8 cellular contexts compared by ENCODE assay signal in genomic region chrX:49192722-49193328, GRCh38. TPM values are rescaled to one million over a fixed set of nuclear protein-coding genes. Genes with fewer than 3 reads are reported as not detected.
DNase-seq lines count a peak whose midpoint lies in the region; ATAC-seq and TF ChIP-seq lines count a peak whose summit lies in the region.

No MANE protein-coding gene starts in this region.

- POLR2A ChIA-PET in CD8-positive, alpha-beta T cell (lab: Charles Lee) = interaction anchor here (1.0 to 1.3 kb wide), 3 partner anchors 26 to 561 kb away, joined by 3 read pairs; no protein-coding TSS in a partner anchor

- WGBS in tibial nerve, 2 donors = 67 to 72% methylated on average over 10 of the region's 10 CpGs

- peak overlapping the region; percentile 39 for H3K4me3 Mint-ChIP-seq in CD8-positive, alpha-beta T cell

- no peaks in the 10 kb centered on the region for H3K27me3 Mint-ChIP-seq in CD8-positive, alpha-beta T cell (ENCODE audit: low read depth)

- no peak for TF ChIP-seq EP300 in tibial nerve (IDR thresholded peaks at IDR 0.05)

- H3K9me3 Mint-ChIP-seq in CD8-positive, alpha-beta T cell = no peaks in the 10 kb centered on the region

- CTCF ChIA-PET in CD8-positive, alpha-beta T cell (lab: Charles Lee) = interaction anchor here (0.6 to 2.7 kb wide), 15 partner anchors 15 to 626 kb away, joined by 3 to 8 read pairs (median 3); no protein-coding TSS in a partner anchor

- H3K9me3 ChIP-seq in CD8-positive, alpha-beta T cell (ENCODE audit: low read length) = no peaks in the 10 kb centered on the region
- H3K9me3 ChIP-seq in tibial nerve = no peaks in the 10 kb centered on the region

- peaks cover 15% of the 10 kb centered on the region for H3K4me1 ChIP-seq in CD8-positive, alpha-beta T cell (ENCODE audit: insufficient read depth, low read length)
- H3K4me1 ChIP-seq in tibial nerve = peaks cover 0 to 20% (median 0%) of the 10 kb centered on the region in 4 donors

- H3K27ac Mint-ChIP-seq in CD8-positive, alpha-beta T cell = no peak overlapping the region

- H3K4me3 ChIP-seq in CD8-positive, alpha-beta T cell (ENCODE audit: low read depth, low read length) = no peak overlapping the region
- H3K4me3 ChIP-seq in fibroblast of villous mesenchyme (ENCODE audit: low read depth, low read length) (no peak overlapping the region), tibial nerve (no peak overlapping the region)

- no peaks in the 10 kb centered on the region for H3K27me3 ChIP-seq in CD8-positive, alpha-beta T cell (ENCODE audit: insufficient read depth, low read length)
- H3K27me3 ChIP-seq in tibial nerve = no peaks in the 10 kb centered on the region

- ATAC-seq in CD8-positive, alpha-beta T cell = no peak
- ATAC-seq in HG02798 (IDR thresholded peaks at IDR 0.05; ENCODE audit: poor library complexity, unreplicated experiment) = no peak
- ATAC-seq in activated CD4-positive, CD25-positive, alpha-beta regulatory T cell treated with anti-CD3 and anti-CD28 coated beads, Interleukin-2, amount 50 U/mL, for 24 hours = no peak

- intact Hi-C loops in CD8-positive, alpha-beta T cell (cut with DNase I, micrococcal nuclease) = loop anchor here (1.0 to 10.0 kb wide), 5 partner anchors 39 to 1576 kb away; partner anchors contain the start of genes CACNA1F (in 1 of the 2), GPKOW (in 1 of the 2), SYN1 (in 1 of the 2) and USP27X (in 1 of the 2)

- no peaks in the 10 kb centered on the region for H3K36me3 ChIP-seq in CD8-positive, alpha-beta T cell (ENCODE audit: insufficient read depth, low read length)
- H3K36me3 ChIP-seq in tibial nerve = no peaks in the 10 kb centered on the region

- DNase-seq in CD8-positive, alpha-beta T cell = peak in 2 of 7 experiments; percentile 18 to 28
- DNase-seq in GM20000 (ENCODE audit: low spot score) (peak; percentile 25), fibroblast of villous mesenchyme (ENCODE audit: low read depth) (no peak), tibial nerve (ENCODE audit: low spot score in 2 of 2) (no peak), retina (no peak)

- peaks cover 26% of the 10 kb centered on the region for H3K4me1 Mint-ChIP-seq in CD8-positive, alpha-beta T cell (ENCODE audit: low read depth)

- peak; percentile 49 for TF ChIP-seq CTCF in CD8-positive, alpha-beta T cell (IDR thresholded peaks at IDR 0.05)
- TF ChIP-seq CTCF in GM20000 (IDR thresholded peaks at IDR 0.05; ENCODE audit: extremely low read depth, missing control alignments) (peak; percentile 42), VCaP (conservative IDR thresholded peaks at IDR 0.05) (peak; percentile 56), fibroblast of villous mesenchyme (IDR thresholded peaks at IDR 0.05; ENCODE audit: insufficient read depth, low read depth, low read length) (peak; percentile 63), tibial nerve (IDR thresholded peaks at IDR 0.05) (peak in 4 of 5 experiments; percentile 30 to 42 (median 36))

- peaks cover 3% of the 10 kb centered on the region for H3K36me3 Mint-ChIP-seq in CD8-positive, alpha-beta T cell

- TF ChIP-seq POLR2A in tibial nerve (IDR thresholded peaks at IDR 0.05) = no peak

- no peak overlapping the region for H3K27ac ChIP-seq in CD8-positive, alpha-beta T cell (ENCODE audit: low read depth, low read length)
- H3K27ac ChIP-seq in VCaP (no peak overlapping the region), tibial nerve (no peak overlapping the region)

RNA-seq across cellular contexts. Expression of gene PRICKLE3, which starts 6.7 kb away (rescaled TPM):
- 1 to 10 TPM in 1 of 2 experiments, under 1 TPM in 1; 0.98 to 1.5 TPM for total RNA-seq in CD8-positive, alpha-beta T cell
- total RNA-seq in fibroblast of villous mesenchyme (5.2 TPM in 2 replicates), tibial nerve (10 to 100 TPM; 18.2 to 32.4 (median 24.4) TPM)

RNA-seq across cellular contexts. Expression of gene SYP, which starts 7.2 kb away (rescaled TPM):
- total RNA-seq in CD8-positive, alpha-beta T cell = under 1 TPM; 0.44 to 0.65 TPM
- total RNA-seq in fibroblast of villous mesenchyme = under 0.01 TPM in 1 of 2 replicates, not detected in the other
- total RNA-seq in tibial nerve = 1 to 10 TPM; 3.1 to 9.9 (median 7.7) TPM

RNA-seq across cellular contexts. Expression of gene PLP2, which starts 21.1 kb away (rescaled TPM):
- 10 to 100 TPM; 95.9 to 96.4 TPM for total RNA-seq in CD8-positive, alpha-beta T cell
- total RNA-seq in fibroblast of villous mesenchyme (19.0 and 29.6 TPM in 2 replicates), tibial nerve (10 to 100 TPM; 22.0 to 34.7 (median 31.5) TPM)

RNA-seq across cellular contexts. Expression of gene MAGIX, which starts 30.3 kb away (rescaled TPM):
- total RNA-seq in CD8-positive, alpha-beta T cell = under 1 TPM; 0.31 to 0.84 TPM
- 1.9 and 2.2 TPM in 2 replicates for total RNA-seq in fibroblast of villous mesenchyme
- total RNA-seq in tibial nerve = 1 to 10 TPM; 1.7 to 8.1 (median 2.3) TPM

RNA-seq across cellular contexts. Expression of gene CACNA1F, which starts 40.3 kb away (rescaled TPM):
- under 1 TPM; 0.84 to 0.86 TPM for total RNA-seq in CD8-positive, alpha-beta T cell
- total RNA-seq in fibroblast of villous mesenchyme (not detected in 2 replicates), tibial nerve (1 to 10 TPM in 1 of 4 donors, under 1 TPM in 3; under 0.01 to 1.0 (median 0.40) TPM)
